In genomic region chr5:134268919-134269318, GRCh38 we compare ENCODE assay signal across 10 cellular contexts.
"Had no signal": no experiment of that assay in that cellular context is flagged by ENCODE, and none has a peak within 500 bp of the region (broad histone marks: within the 10 kb centered on the region; RNA-seq: fewer than 3 reads in every experiment).

No MANE protein-coding gene starts in this region.

- H3K4me3 ChIP-seq: GM23248, HAP-1 had no signal

- H3K9ac ChIP-seq: GM23248 had no signal

- H3K36me3 ChIP-seq: HAP-1 had no signal

- H3K4me3 Mint-ChIP-seq: H9, HFFc6 had no signal

- H3K27ac ChIP-seq: GM23248 had no signal

- FAIRE-seq: H1, H54 had no signal

- H3K27ac Mint-ChIP-seq: H9, HFFc6 had no signal

- H3K4me1 ChIP-seq: HAP-1 had no signal

- H2AFZ ChIP-seq: GM23248 had no signal

- ATAC-seq: HCT116 had no signal

- DNase-seq: GM23248, GOT3, H7, H9, HCEC 1CT, HFFc6 had no signal
